Comparison of ENCODE assay signal across 8 cellular contexts in the genomic region with DNA sequence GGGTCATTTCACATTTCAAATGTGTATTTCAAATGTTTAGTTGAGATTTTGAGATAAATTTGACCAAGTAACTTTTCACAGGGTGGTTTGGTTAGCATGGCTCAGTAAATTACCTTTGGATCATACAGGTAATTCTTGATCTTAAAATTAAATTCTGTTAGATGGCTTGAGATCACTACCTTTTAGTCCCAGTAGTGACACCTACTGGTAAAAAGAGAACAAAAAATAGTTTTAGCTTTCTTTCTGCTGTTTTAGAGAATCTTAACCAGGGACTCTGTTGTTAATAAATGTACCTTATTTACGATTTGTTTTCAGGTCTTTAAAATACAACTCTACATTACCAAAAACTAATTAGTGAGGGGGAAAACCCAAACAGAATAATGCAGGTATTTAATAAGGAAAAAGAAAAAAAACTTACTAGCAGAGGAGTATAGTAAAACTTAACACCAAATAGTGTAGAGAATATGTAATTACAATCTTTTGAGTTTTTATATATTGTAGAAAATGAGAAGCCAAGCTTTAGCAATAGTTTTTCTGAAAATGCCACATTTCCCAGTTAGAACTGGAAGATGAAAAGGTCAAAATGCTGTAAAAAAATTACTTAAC.
DNase-seq lines count a peak whose midpoint lies in the region; ATAC-seq and TF ChIP-seq lines count a peak whose summit lies in the region.

No MANE protein-coding gene starts in this region.

- H3K36me3 ChIP-seq in SU-DHL-6 (ENCODE audit: low read length) (no peaks in the 10 kb centered on the region), liver (ENCODE audit: control insufficient read depth in 4 of 4, insufficient read depth in 3 of 4, low read depth in 1 of 4, low read length in 3 of 4) (no peaks in the 10 kb centered on the region)
- no peaks in the 10 kb centered on the region for H3K36me3 ChIP-seq in effector memory CD4-positive, alpha-beta T cell (ENCODE audit: control insufficient read depth, insufficient read depth, low read length)

- POLR2A ChIA-PET in GM10248 (lab: Yijun Ruan, JAX): no interaction called here

- no peaks in the 10 kb centered on the region for H3K79me2 ChIP-seq in SU-DHL-6 (ENCODE audit: insufficient read depth, low read length)

- H4K20me1 ChIP-seq in SU-DHL-6 (ENCODE audit: low read depth, low read length): no peaks in the 10 kb centered on the region; the same call in 1 of the 2 replicates

- CTCF ChIA-PET in GM10248 (lab: Yijun Ruan, JAX): interaction anchor here (1.1 to 2.1 kb wide), 5 partner anchors 15 to 436 kb away, joined by 3 to 6 read pairs (median 3); no protein-coding TSS in a partner anchor

- TF ChIP-seq CTCF in GM10248 (IDR thresholded peaks at IDR 0.05; ENCODE audit: control extremely low read depth, extremely low read depth, low read depth, missing control alignments) (peak; percentile 51), SU-DHL-6 (IDR thresholded peaks at IDR 0.05; ENCODE audit: insufficient read depth, low read length, poor library complexity, severe bottlenecking) (peak; percentile 49), liver (IDR thresholded peaks at IDR 0.05; ENCODE audit: low read depth, low read length, missing input control) (peak; percentile 26)

- H3K9me2 ChIP-seq in SU-DHL-6 (replicated peaks; ENCODE audit: insufficient read depth, low read length): no peaks in the 10 kb centered on the region

- WGBS in liver: 6% methylated on average over 1 of the region's 1 CpG

- TF ChIP-seq RAD21 in liver (IDR thresholded peaks at IDR 0.05): peak; percentile 62 to 70

- ATAC-seq in HG03135 (IDR thresholded peaks at IDR 0.05; ENCODE audit: unreplicated experiment): peak; percentile 62

- no peaks in the 10 kb centered on the region for H3F3A ChIP-seq in SU-DHL-6 (ENCODE audit: insufficient read depth)

- H3K4me1 ChIP-seq in liver (ENCODE audit: control insufficient read depth in 4 of 4, insufficient read depth in 4 of 4, low read length in 3 of 4): no peaks in the 10 kb centered on the region
- no peaks in the 10 kb centered on the region for H3K4me1 ChIP-seq in effector memory CD4-positive, alpha-beta T cell (ENCODE audit: control insufficient read depth, insufficient read depth, low read length, poor library complexity, severe bottlenecking)

- no peaks in the 10 kb centered on the region for H3K9me3 ChIP-seq in SU-DHL-6 (ENCODE audit: insufficient read depth, low read length)
- no peaks in the 10 kb centered on the region for H3K9me3 ChIP-seq in liver (ENCODE audit: control insufficient read depth in 4 of 4, low read length in 3 of 4)
- no peaks in the 10 kb centered on the region for H3K9me3 ChIP-seq in effector memory CD4-positive, alpha-beta T cell (ENCODE audit: control insufficient read depth, low read length)

- no peak overlapping the region for H3K4me3 ChIP-seq in SU-DHL-6 (ENCODE audit: insufficient read depth, low read length, poor library complexity, severe bottlenecking)
- H3K4me3 ChIP-seq in liver (ENCODE audit: low read depth in 1 of 3, low read length in 3 of 3): no peak overlapping the region
- H3K4me3 ChIP-seq in effector memory CD4-positive, alpha-beta T cell (ENCODE audit: insufficient read depth, low read depth, low read length, poor library complexity, severe bottlenecking): no peak overlapping the region

- H2AFZ ChIP-seq in SU-DHL-6 (ENCODE audit: low read depth, low read length, severe bottlenecking): no peak overlapping the region

- no peak overlapping the region for H3K9ac ChIP-seq in SU-DHL-6 (ENCODE audit: low read length)
- no peak overlapping the region for H3K9ac ChIP-seq in liver (ENCODE audit: low read depth in 1 of 2, low read length in 2 of 2)

- H3K4me2 ChIP-seq in SU-DHL-6 (ENCODE audit: low read depth, low read length, poor library complexity, severe bottlenecking): no peak overlapping the region

- no peak for DNase-seq in GM10248 (ENCODE audit: extremely low spot score)
- DNase-seq in effector memory CD4-positive, alpha-beta T cell: no peak
- DNase-seq in activated CD4-positive, CD25-positive, alpha-beta regulatory T cell treated with anti-CD3 and anti-CD28 coated beads, Interleukin-2, amount 50 U/mL, for 72 hours: no peak
- no peak for DNase-seq in activated CD4-positive, CD25-positive, alpha-beta regulatory T cell (lab: John Stamatoyannopoulos, UW)
- DNase-seq in NCI-H2196 (lab: John Stamatoyannopoulos, UW; ENCODE audit: unreplicated experiment): no peak

- H3K27ac ChIP-seq in SU-DHL-6 (ENCODE audit: low read depth, low read length) (no peak overlapping the region), liver (ENCODE audit: low read depth in 1 of 2, low read length in 2 of 2) (no peak overlapping the region)
- H3K27ac ChIP-seq in effector memory CD4-positive, alpha-beta T cell (ENCODE audit: insufficient read depth, low read length, poor library complexity, severe bottlenecking): no peak overlapping the region

- H3K27me3 ChIP-seq in SU-DHL-6 (ENCODE audit: low read length) (no peaks in the 10 kb centered on the region), liver (ENCODE audit: control insufficient read depth in 4 of 4, insufficient read depth in 4 of 4, low read length in 3 of 4) (no peaks in the 10 kb centered on the region)
- no peaks in the 10 kb centered on the region for H3K27me3 ChIP-seq in effector memory CD4-positive, alpha-beta T cell (replicated peaks; ENCODE audit: control insufficient read depth, insufficient read depth, low read length, poor library complexity, severe bottlenecking)

TF ChIP-seq in liver, 16 proteins besides CTCF, POLR2A, EP300 and RAD21:
- TF ChIP-seq JUND (IDR thresholded peaks at IDR 0.05): no peak
- no peak for TF ChIP-seq YY1 (IDR thresholded peaks at IDR 0.05)
- TF ChIP-seq, protein P1, sequence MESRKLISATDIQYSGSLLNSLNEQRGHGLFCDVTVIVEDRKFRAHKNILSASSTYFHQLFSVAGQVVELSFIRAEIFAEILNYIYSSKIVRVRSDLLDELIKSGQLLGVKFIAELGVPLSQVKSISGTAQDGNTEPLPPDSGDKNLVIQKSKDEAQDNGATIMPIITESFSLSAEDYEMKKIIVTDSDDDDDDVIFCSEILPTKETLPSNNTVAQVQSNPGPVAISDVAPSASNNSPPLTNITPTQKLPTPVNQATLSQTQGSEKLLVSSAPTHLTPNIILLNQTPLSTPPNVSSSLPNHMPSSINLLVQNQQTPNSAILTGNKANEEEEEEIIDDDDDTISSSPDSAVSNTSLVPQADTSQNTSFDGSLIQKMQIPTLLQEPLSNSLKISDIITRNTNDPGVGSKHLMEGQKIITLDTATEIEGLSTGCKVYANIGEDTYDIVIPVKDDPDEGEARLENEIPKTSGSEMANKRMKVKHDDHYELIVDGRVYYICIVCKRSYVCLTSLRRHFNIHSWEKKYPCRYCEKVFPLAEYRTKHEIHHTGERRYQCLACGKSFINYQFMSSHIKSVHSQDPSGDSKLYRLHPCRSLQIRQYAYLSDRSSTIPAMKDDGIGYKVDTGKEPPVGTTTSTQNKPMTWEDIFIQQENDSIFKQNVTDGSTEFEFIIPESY (IDR thresholded peaks at IDR 0.05): no peak
- no peak for TF ChIP-seq GABPA (IDR thresholded peaks at IDR 0.05 in 1 of 2, conservative IDR thresholded peaks at IDR 0.05 in 1 of 2)
- no peak for TF ChIP-seq SP1 (IDR thresholded peaks at IDR 0.05)
